16 cellular contexts compared by ENCODE assay signal in the genomic region with DNA sequence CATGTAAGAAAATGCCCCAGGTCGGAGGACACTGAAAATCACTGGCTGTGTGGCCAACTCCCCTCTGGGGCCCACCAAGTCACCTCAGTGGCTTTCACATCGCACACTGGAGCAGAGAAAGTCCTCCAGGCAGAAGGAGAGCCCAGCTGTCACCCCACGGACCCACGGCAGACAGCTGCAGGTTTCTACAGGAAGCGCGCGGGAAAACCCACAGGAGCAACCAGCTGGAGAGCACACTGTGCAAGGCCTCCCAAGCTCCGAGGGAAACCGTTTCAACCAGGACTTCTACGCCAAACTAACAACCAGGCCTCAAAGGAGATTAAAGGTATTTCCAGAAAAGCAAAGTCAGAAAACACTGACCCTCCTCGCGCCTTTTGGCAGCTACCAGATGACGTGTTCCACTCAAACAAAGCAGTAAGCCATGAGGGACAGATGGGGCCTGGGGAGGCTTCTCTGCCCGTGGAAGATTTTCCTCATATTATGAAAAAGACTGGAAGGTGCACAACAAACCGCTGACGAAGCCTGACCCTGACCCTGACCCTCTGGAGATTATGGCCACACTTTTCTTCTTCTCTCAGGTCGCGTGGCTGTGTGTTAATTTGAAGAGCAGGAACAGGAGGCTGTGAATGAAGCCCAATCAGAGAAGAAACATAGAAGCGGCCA. TPM values are rescaled to one million over a fixed set of nuclear protein-coding genes. Genes with fewer than 3 reads are reported as not detected.
DNase-seq lines count a peak whose midpoint lies in the region; ATAC-seq, FAIRE-seq and TF ChIP-seq lines count a peak whose summit lies in the region.
"Had no signal": no experiment of that assay in that cellular context is flagged by ENCODE, and none has a peak within 500 bp of the region (broad histone marks: within the 10 kb centered on the region; RNA-seq: fewer than 3 reads in every experiment).

No MANE protein-coding gene starts in this region.

- H3K4me1 Mint-ChIP-seq in activated T-cell treated with anti-CD3 and anti-CD28 coated beads, Interleukin-2, amount 50 U/mL, for 24 hours (ENCODE audit: low read depth) = peaks cover 1% of the 10 kb centered on the region
- peaks cover 4% of the 10 kb centered on the region; the same call in 1 of the 3 replicates for H3K4me1 Mint-ChIP-seq in GM23338
- H3K4me1 Mint-ChIP-seq in neural crest cell = no peaks in the 10 kb centered on the region

- CTCF ChIA-PET in K562 (lab: Yijun Ruan, JAX; ENCODE audit: low intra/inter-chr PET ratio) = interaction anchor here (0.6 kb wide), 1 partner anchor 1099 kb away, joined by 3 read pairs; no protein-coding TSS in a partner anchor

- peaks cover 61% of the 10 kb centered on the region for H3F3A ChIP-seq in GM23338 (replicated peaks; ENCODE audit: low read depth)

- WGBS in K562 (ENCODE audit: insufficient coverage, low coverage, missing lambda C conversion rate) = 89% methylated on average over 19 of the region's 19 CpGs

- H3K4me1 ChIP-seq in GM23338 (ENCODE audit: insufficient read depth) = no peaks in the 10 kb centered on the region
- peaks cover 0 to 28% of the 10 kb centered on the region in 2 experiments; a peak in 1 of 5 replicates for H3K4me1 ChIP-seq in K562 (replicated peaks in 1 of 2; ENCODE audit: control insufficient read depth in 2 of 2, insufficient read depth in 2 of 2, low read length in 2 of 2)

- H3K9ac ChIP-seq in K562 (ENCODE audit: insufficient read depth in 1 of 2, low read depth in 2 of 2, low read length in 2 of 2) = no peak overlapping the region

- peaks cover 3% of the 10 kb centered on the region for H3K9me1 ChIP-seq in K562 (ENCODE audit: control insufficient read depth, insufficient read depth, low read length)

- POLR2A ChIA-PET in K562 (lab: Yijun Ruan, JAX) = no interaction called here

- peaks cover 53% of the 10 kb centered on the region for H3K36me3 ChIP-seq in GM23338 (ENCODE audit: insufficient read depth)
- peaks cover 97% of the 10 kb centered on the region for H3K36me3 ChIP-seq in K562 (ENCODE audit: control insufficient read depth, insufficient read depth, low read length)
- peaks cover 66% of the 10 kb centered on the region for H3K36me3 ChIP-seq in brain microvascular endothelial cell (replicated peaks)

- H3K27ac ChIP-seq in GM23338 (ENCODE audit: low read depth) (peak overlapping the region; percentile 26; the same call in 1 of the 2 replicates), K562 (ENCODE audit: extremely low read depth, low read depth, low read length) (no peak overlapping the region), brain microvascular endothelial cell (no peak overlapping the region)

- H4K20me1 ChIP-seq in GM23338 (replicated peaks; ENCODE audit: insufficient read depth) (peaks cover 40% of the 10 kb centered on the region), K562 (replicated peaks; ENCODE audit: control insufficient read depth, insufficient read depth, low read length) (peaks cover 19% of the 10 kb centered on the region)

- FAIRE-seq in K562 (lab: Jason Lieb, UNC) = no peak

- H3K36me3 Mint-ChIP-seq in activated T-cell treated with anti-CD3 and anti-CD28 coated beads, Interleukin-2, amount 50 U/mL, for 24 hours (ENCODE audit: low read depth) = peaks cover 96% of the 10 kb centered on the region
- peaks cover 84% of the 10 kb centered on the region for H3K36me3 Mint-ChIP-seq in GM23338 (ENCODE audit: low read depth)
- H3K36me3 Mint-ChIP-seq in neural crest cell (ENCODE audit: low read depth) = peaks cover 5% of the 10 kb centered on the region

- H3K27me3 ChIP-seq in GM23338 (ENCODE audit: insufficient read depth) (no peaks in the 10 kb centered on the region), K562 (ENCODE audit: control insufficient read depth in 2 of 2, insufficient read depth in 2 of 2, low read length in 2 of 2) (no peaks in the 10 kb centered on the region), brain microvascular endothelial cell (replicated peaks) (no peaks in the 10 kb centered on the region)

- TF ChIP-seq RAD21 in K562 (CRISPR knock-in tag; conservative IDR thresholded peaks at IDR 0.05 in 1 of 2, IDR thresholded peaks at IDR 0.05 in 1 of 2) = no peak

- H3K27ac Mint-ChIP-seq in activated T-cell treated with anti-CD3 and anti-CD28 coated beads, Interleukin-2, amount 50 U/mL, for 24 hours = peak overlapping the region; percentile 64
- H3K27ac Mint-ChIP-seq in GM23338 (no peak overlapping the region), neural crest cell (ENCODE audit: unreplicated experiment) (peak overlapping the region; percentile 1)
- H3K27ac Mint-ChIP-seq: CD4-positive, alpha-beta T cell had no signal

- in situ Hi-C loops in K562 (cut with MboI) (no loop called here), brain microvascular endothelial cell (cut with HindIII; ENCODE audit: low pct_ligation_motif_present, low sequenced_read_pairs) (no loop called here)

- TF ChIP-seq EP300 in K562 (IDR thresholded peaks at IDR 0.05; ENCODE audit: low read length) = no peak

- ATAC-seq in GM23338 (no peak), K562 (no peak), GM21723 (IDR thresholded peaks at IDR 0.05; ENCODE audit: unreplicated experiment) (no peak)
- ATAC-seq: PC-3, SK-N-SH treated with all-trans-retinoic acid at 6 μM for 48 hours had no signal

- TF ChIP-seq CTCF in GM23338 (conservative IDR thresholded peaks at IDR 0.05; ENCODE audit: low read depth in 2 of 2) (no peak), K562 (IDR thresholded peaks at IDR 0.05 in 2 of 3, conservative IDR thresholded peaks at IDR 0.05 in 1 of 3; ENCODE audit: insufficient read depth in 2 of 3, low read depth in 1 of 3, low read length in 3 of 3) (no peak), neural crest cell (conservative IDR thresholded peaks at IDR 0.05) (no peak), brain microvascular endothelial cell (IDR thresholded peaks at IDR 0.05; ENCODE audit: low read depth, low read length, missing control alignments) (no peak)

- no peak for DNase-seq in activated T-cell treated with anti-CD3 and anti-CD28 coated beads, Interleukin-2, amount 50 U/mL, for 24 hours
- DNase-seq in activated T-cell treated with anti-CD3 and anti-CD28 coated beads, Interleukin-2, amount 50 U/mL, for 48 hours = no peak
- DNase-seq in GM23338 (ENCODE audit: low spot score) (no peak), K562 (ENCODE audit: extremely low read depth in 1 of 4, low spot score in 3 of 4) (no peak), neural crest cell (ENCODE audit: low read depth, low spot score) (no peak), brain microvascular endothelial cell (no peak), NCI-H2196 treated with DMSO at 0.1 percent for 48 hours (lab: John Stamatoyannopoulos, UW; ENCODE audit: unreplicated experiment) (no peak)
- DNase-seq: CD4-positive, alpha-beta T cell; HCEC 1CT; NCI-H146; NCI-H2081 treated with DMSO at 0.1 percent for 48 hours; NCI-H748 treated with DMSO at 0.1 percent for 48 hours; PC-3 had no signal

- TF ChIP-seq POLR2A in K562 (conservative IDR thresholded peaks at IDR 0.05) = no peak

- H3K9me2 ChIP-seq in GM23338 (ENCODE audit: insufficient read depth) = no peaks in the 10 kb centered on the region

- H3K4me3 ChIP-seq in GM23338 (no peak overlapping the region), K562 (no peak overlapping the region), brain microvascular endothelial cell (ENCODE audit: low read depth, low read length) (no peak overlapping the region)

- H3K9me3 ChIP-seq in K562 (replicated peaks; ENCODE audit: control insufficient read depth, insufficient read depth, low read depth, low read length) = no peaks in the 10 kb centered on the region

- intact Hi-C loops in K562 (cut with micrococcal nuclease) = no loop called here

- no peak overlapping the region for H2AFZ ChIP-seq in GM23338
- no peak overlapping the region for H2AFZ ChIP-seq in K562 (ENCODE audit: low read depth, low read length)

- BruUV-seq in K562 (replicated peaks; lab: Mats Ljungman, UMichigan) = no TSS peak

- H3K27me3 Mint-ChIP-seq in activated T-cell treated with anti-CD3 and anti-CD28 coated beads, Interleukin-2, amount 50 U/mL, for 24 hours = no peaks in the 10 kb centered on the region
- H3K27me3 Mint-ChIP-seq in GM23338 (ENCODE audit: insufficient read depth, low read depth, poor library complexity) (peaks cover 17% of the 10 kb centered on the region), neural crest cell (ENCODE audit: low read depth) (no peaks in the 10 kb centered on the region)
- H3K27me3 Mint-ChIP-seq: CD4-positive, alpha-beta T cell; IgD-negative memory B cell had no signal

- H3K4me2 ChIP-seq in GM23338 = no peak overlapping the region
- no peak overlapping the region for H3K4me2 ChIP-seq in K562 (ENCODE audit: insufficient read depth, low read length)

- no peaks in the 10 kb centered on the region for H3K9me3 Mint-ChIP-seq in activated T-cell treated with anti-CD3 and anti-CD28 coated beads, Interleukin-2, amount 50 U/mL, for 24 hours
- H3K9me3 Mint-ChIP-seq in GM23338 (no peaks in the 10 kb centered on the region), neural crest cell (no peaks in the 10 kb centered on the region)
- H3K9me3 Mint-ChIP-seq: CD4-positive, alpha-beta T cell; IgD-negative memory B cell had no signal

- H3K4me3 Mint-ChIP-seq in activated T-cell treated with anti-CD3 and anti-CD28 coated beads, Interleukin-2, amount 50 U/mL, for 24 hours = no peak overlapping the region
- H3K4me3 Mint-ChIP-seq in GM23338 (no peak overlapping the region), neural crest cell (no peak overlapping the region)
- H3K4me3 Mint-ChIP-seq: CD4-positive, alpha-beta T cell; IgD-negative memory B cell had no signal

- H3K79me2 ChIP-seq in GM23338 (replicated peaks; ENCODE audit: insufficient read depth) (peaks cover 59% of the 10 kb centered on the region), K562 (ENCODE audit: control insufficient read depth, insufficient read depth, low read length) (peaks cover 58% of the 10 kb centered on the region)

RNA-seq across cellular contexts. Expression of a gene that starts 21.0 kb away (rescaled TPM):
- total RNA-seq in GM23338 (2014; rRNA removed; shearing (Covaris generic)) = 50.2 TPM in 2 replicates
- polyA plus RNA-seq in GM23338 (2016; fragmentation: Nextera tagmentation; extraction: Ambion mirVana) (20.3 and 22.5 TPM in 2 replicates), K562 (2011; rRNA removed) (32.1 and 32.8 TPM in 2 replicates), K562 (2014; fragmentation: Illumina TruSeq; extraction: Trizol) (48.1 and 59.6 TPM in 2 replicates), K562 (2014; fragmentation: Nextera tagmentation; extraction: Ambion mirVana) (10 to 100 TPM in 1 of 2 experiments, 1 to 10 TPM in 1; 5.4 to 26.3 TPM), K562 (2014; rRNA removed) (76.3 and 90.2 TPM in 2 replicates)
- 107 and 254 TPM in 2 replicates for total RNA-seq in K562 (2011; cell fraction: chromatin; rRNA removed; ENCODE audit: low replicate concordance)
- 147 and 151 TPM in 2 replicates for total RNA-seq in K562 (2011; cell fraction: nucleolus; rRNA removed)
- total RNA-seq in K562 (2011; cell fraction: nucleoplasm; rRNA removed) = 105 and 112 TPM in 2 replicates
- total RNA-seq in K562 (2014; rRNA removed) (30.2 and 41.6 TPM in 2 replicates), K562 (2014; rRNA removed; fragmentation: Illumina TruSeq; extraction: Trizol) (21.4 and 29.7 TPM in 2 replicates), K562 (2015; rRNA removed; fragmentation: Illumina TruSeq; extraction: Trizol) (43.4 and 44.3 TPM in 2 replicates), K562 (2021) (95.3 and 95.4 TPM in 2 replicates), neural crest cell (36.0 and 38.0 TPM in 2 replicates)
- polyA plus RNA-seq in K562 (2011; cell fraction: cytosol; rRNA removed) = 48.9 and 72.1 TPM in 2 replicates
- polyA plus RNA-seq in K562 (2011; cell fraction: nucleus; rRNA removed) = 84.3 and 132 TPM in 2 replicates
- polyA plus RNA-seq in K562 (2012) = 36.0 and 81.8 TPM in 2 replicates
- polyA minus RNA-seq in K562 (2011; rRNA and poly(A)+ RNA removed) = 22.9 and 34.7 TPM in 2 replicates
- 29.9 and 35.5 TPM in 2 replicates for polyA minus RNA-seq in K562 (2011; cell fraction: cytosol; rRNA and poly(A)+ RNA removed)
- polyA minus RNA-seq in K562 (2011; cell fraction: nucleus; rRNA and poly(A)+ RNA removed) = 51.3 and 54.0 TPM in 2 replicates

RNA-seq across cellular contexts. Expression of a gene that starts 34.8 kb away (rescaled TPM):
- total RNA-seq in GM23338 (2014; rRNA removed; shearing (Covaris generic)) = 42.4 and 51.5 TPM in 2 replicates
- polyA plus RNA-seq in GM23338 (2016; fragmentation: Nextera tagmentation; extraction: Ambion mirVana) (71.2 and 75.5 TPM in 2 replicates), K562 (2011; rRNA removed) (37.2 and 41.9 TPM in 2 replicates), K562 (2014; fragmentation: Illumina TruSeq; extraction: Trizol) (63.0 and 77.9 TPM in 2 replicates), K562 (2014; fragmentation: Nextera tagmentation; extraction: Ambion mirVana) (10 to 100 TPM; 19.1 to 23.6 TPM), K562 (2014; rRNA removed) (67.2 and 80.0 TPM in 2 replicates)
- total RNA-seq in K562 (2011; cell fraction: chromatin; rRNA removed; ENCODE audit: low replicate concordance) = 82.4 and 114 TPM in 2 replicates
- total RNA-seq in K562 (2011; cell fraction: nucleolus; rRNA removed) = 48.2 and 54.4 TPM in 2 replicates
- total RNA-seq in K562 (2011; cell fraction: nucleoplasm; rRNA removed) = 61.2 and 67.6 TPM in 2 replicates
- total RNA-seq in K562 (2014; rRNA removed) (87.8 and 89.7 TPM in 2 replicates), K562 (2014; rRNA removed; fragmentation: Illumina TruSeq; extraction: Trizol) (74.3 and 81.5 TPM in 2 replicates), K562 (2015; rRNA removed; fragmentation: Illumina TruSeq; extraction: Trizol) (79.7 and 80.6 TPM in 2 replicates), K562 (2021) (65.7 and 68.3 TPM in 2 replicates), neural crest cell (38.1 and 38.5 TPM in 2 replicates)
- 43.0 and 44.1 TPM in 2 replicates for polyA plus RNA-seq in K562 (2011; cell fraction: cytosol; rRNA removed)
- polyA plus RNA-seq in K562 (2011; cell fraction: nucleus; rRNA removed) = 40.0 and 49.0 TPM in 2 replicates
- polyA plus RNA-seq in K562 (2012) = 58.0 and 60.8 TPM in 2 replicates
- polyA minus RNA-seq in K562 (2011; rRNA and poly(A)+ RNA removed) = 39.0 and 44.5 TPM in 2 replicates
- 35.1 and 42.7 TPM in 2 replicates for polyA minus RNA-seq in K562 (2011; cell fraction: cytosol; rRNA and poly(A)+ RNA removed)
- polyA minus RNA-seq in K562 (2011; cell fraction: nucleus; rRNA and poly(A)+ RNA removed) = 11.7 and 20.2 TPM in 2 replicates
